Comparison of ENCODE assay signal across 8 cellular contexts in the genomic region with DNA sequence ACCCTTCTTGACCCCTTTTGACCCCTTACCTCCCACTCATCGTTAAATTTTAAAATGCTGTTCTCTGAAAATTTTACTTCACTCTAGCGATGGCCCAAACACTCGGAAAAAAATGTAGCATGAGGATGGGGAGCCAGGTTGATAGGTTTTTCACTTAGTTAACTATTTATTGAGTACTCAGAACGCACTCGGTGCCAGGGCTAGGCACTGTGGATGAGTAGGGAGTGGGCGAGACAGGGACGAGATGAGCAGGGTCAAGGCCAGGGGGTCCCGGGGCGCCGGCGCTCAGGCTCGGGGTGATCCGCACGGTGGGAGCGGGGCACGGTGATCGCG. TPM values are rescaled to one million over a fixed set of nuclear protein-coding genes. Genes with fewer than 3 reads are reported as not detected.
A peak's percentile ranks its signal among the peaks of the same experiment; 100 is the strongest.
DNase-seq lines count a peak whose midpoint lies in the region; TF ChIP-seq lines count a peak whose summit lies in the region.

No MANE protein-coding gene starts in this region.

- peak overlapping the region; percentile 87 for H3K4me3 Mint-ChIP-seq in Caco-2 (ENCODE audit: unreplicated experiment)
- peak overlapping the region; percentile 91 to 96 (median 94) for H3K4me3 Mint-ChIP-seq in IgD-negative memory B cell

- H3K27ac ChIP-seq in effector memory CD4-positive, alpha-beta T cell (ENCODE audit: insufficient read depth, low read length, poor library complexity, severe bottlenecking) = peak overlapping the region; percentile 79

- intact Hi-C loops in Caco-2 (cut with micrococcal nuclease; ENCODE audit: unreplicated experiment) = loop anchor here (10.0 kb wide), 1 partner anchor 116 kb away; the partner anchor contains the start of gene ZNF263

- no peak for TF ChIP-seq CTCF in Caco-2 (IDR thresholded peaks at IDR 0.05; ENCODE audit: insufficient read depth in 1 of 2, low read depth in 1 of 2, low read length in 1 of 2, severe bottlenecking in 1 of 2, unreplicated experiment in 1 of 2)

- peak overlapping the region; percentile 96 for H2AFZ ChIP-seq in neuron (ENCODE audit: low read depth, low read length)

- POLR2A ChIA-PET in Caco-2 (lab: Charles Lee) = interaction anchor here (0.5 to 2.2 kb wide), 6 partner anchors 43 to 241 kb away, joined by 3 to 25 read pairs (median 7); partner anchors contain the start of genes NAA60, ZNF263 and ZNF597

- H3K4me3 ChIP-seq in Caco-2 (ENCODE audit: low read depth, low read length) (peak overlapping the region; percentile 83), neuron (ENCODE audit: low read length) (peak overlapping the region; percentile 98)
- H3K4me3 ChIP-seq in effector memory CD4-positive, alpha-beta T cell (ENCODE audit: insufficient read depth, low read depth, low read length, poor library complexity, severe bottlenecking) = peak overlapping the region; percentile 83

- H3K4me1 Mint-ChIP-seq in Caco-2 (ENCODE audit: low read depth, unreplicated experiment) (peaks cover 5% of the 10 kb centered on the region), IgD-negative memory B cell (peaks cover 25 to 40% (median 28%) of the 10 kb centered on the region in 3 donors)

- no peaks in the 10 kb centered on the region for H3K9me3 ChIP-seq in Caco-2
- H3K9me3 ChIP-seq in effector memory CD4-positive, alpha-beta T cell (ENCODE audit: control insufficient read depth, low read length) = peaks cover 9% of the 10 kb centered on the region
- H3K9me3 ChIP-seq in neuron (ENCODE audit: low read length) = peaks cover 33% of the 10 kb centered on the region

- H3K27ac Mint-ChIP-seq in Caco-2 (ENCODE audit: unreplicated experiment) (peak overlapping the region; percentile 79), IgD-negative memory B cell (peak overlapping the region; percentile 52 to 91 (median 63))

- no peaks in the 10 kb centered on the region for H3K4me1 ChIP-seq in Caco-2
- H3K4me1 ChIP-seq in effector memory CD4-positive, alpha-beta T cell (ENCODE audit: control insufficient read depth, insufficient read depth, low read length, poor library complexity, severe bottlenecking) = peaks cover 20% of the 10 kb centered on the region
- peaks cover 3% of the 10 kb centered on the region for H3K4me1 ChIP-seq in neuron (ENCODE audit: insufficient read depth, low read length)

- CTCF ChIA-PET in Caco-2 (lab: Charles Lee) = interaction anchor here (1.1 to 2.1 kb wide), 3 partner anchors 43 to 96 kb away, joined by 3 to 10 read pairs (median 6); partner anchors contain the start of genes NAA60 and ZNF597

- H3K9me3 Mint-ChIP-seq in Caco-2 (ENCODE audit: unreplicated experiment) (no peaks in the 10 kb centered on the region), IgD-negative memory B cell (peaks cover 5 to 9% (median 6%) of the 10 kb centered on the region in 3 donors)

- no TSS peak for BruUV-seq in Caco-2 (replicated peaks; lab: Mats Ljungman, UMichigan)

- DNase-seq in Caco-2 (no peak), NCI-H2081 treated with DMSO at 0.1 percent for 48 hours (lab: John Stamatoyannopoulos, UW) (no peak), HCEC 1CT (no peak), inferior parietal cortex (ENCODE audit: extremely low spot score) (no peak)
- DNase-seq in effector memory CD4-positive, alpha-beta T cell = no peak
- DNase-seq in activated CD4-positive, CD25-positive, alpha-beta regulatory T cell (lab: John Stamatoyannopoulos, UW) = no peak

- H3K27me3 ChIP-seq in Caco-2 (replicated peaks; ENCODE audit: control insufficient read depth, insufficient read depth, low read length) (no peaks in the 10 kb centered on the region), neuron (ENCODE audit: insufficient read depth, low read length) (no peaks in the 10 kb centered on the region)
- no peaks in the 10 kb centered on the region for H3K27me3 ChIP-seq in effector memory CD4-positive, alpha-beta T cell (replicated peaks; ENCODE audit: control insufficient read depth, insufficient read depth, low read length, poor library complexity, severe bottlenecking)

- peaks cover 2% of the 10 kb centered on the region for H3K36me3 ChIP-seq in Caco-2 (ENCODE audit: control insufficient read depth, insufficient read depth, low read length)
- H3K36me3 ChIP-seq in effector memory CD4-positive, alpha-beta T cell (ENCODE audit: control insufficient read depth, insufficient read depth, low read length) = peaks cover 26% of the 10 kb centered on the region
- peaks cover 50% of the 10 kb centered on the region for H3K36me3 ChIP-seq in neuron (ENCODE audit: insufficient read depth, low read length)

- H3K27me3 Mint-ChIP-seq in Caco-2 (ENCODE audit: insufficient read depth, unreplicated experiment) (no peaks in the 10 kb centered on the region), IgD-negative memory B cell (no peaks in the 10 kb centered on the region)

- peaks cover 38% of the 10 kb centered on the region for H3K36me3 Mint-ChIP-seq in Caco-2 (ENCODE audit: insufficient read depth, unreplicated experiment)
- H3K36me3 Mint-ChIP-seq in IgD-negative memory B cell = peaks cover 31% of the 10 kb centered on the region

RNA-seq across cellular contexts. Expression of gene ZSCAN32, which starts 0.4 kb away (rescaled TPM):
- total RNA-seq in Caco-2 (2022) = 14.1 and 16.6 TPM in 2 replicates
- polyA plus RNA-seq in IgD-negative memory B cell = 16.9 TPM

RNA-seq across cellular contexts. Expression of gene ZNF174, which starts 0.6 kb away (rescaled TPM):
- 11.9 and 12.6 TPM in 2 replicates for total RNA-seq in Caco-2 (2022)
- polyA plus RNA-seq in IgD-negative memory B cell = 15.5 TPM

RNA-seq across cellular contexts. Expression of gene ZNF597, which starts 42.9 kb away (rescaled TPM):
- 3.7 and 3.8 TPM in 2 replicates for total RNA-seq in Caco-2 (2022)
- 1.0 TPM for polyA plus RNA-seq in IgD-negative memory B cell

RNA-seq across cellular contexts. Expression of gene NAA60, which starts 43.1 kb away (rescaled TPM):
- total RNA-seq in Caco-2 (2022) = 84.9 and 92.8 TPM in 2 replicates
- polyA plus RNA-seq in IgD-negative memory B cell = 36.5 TPM

RNA-seq across cellular contexts. Expression of gene OR2C1, which starts 44.7 kb away (rescaled TPM):
- not detected in 2 replicates for total RNA-seq in Caco-2 (2022)
- not detected for polyA plus RNA-seq in IgD-negative memory B cell
